Comparison of ENCODE assay signal across 1 cellular context in the genomic region with DNA sequence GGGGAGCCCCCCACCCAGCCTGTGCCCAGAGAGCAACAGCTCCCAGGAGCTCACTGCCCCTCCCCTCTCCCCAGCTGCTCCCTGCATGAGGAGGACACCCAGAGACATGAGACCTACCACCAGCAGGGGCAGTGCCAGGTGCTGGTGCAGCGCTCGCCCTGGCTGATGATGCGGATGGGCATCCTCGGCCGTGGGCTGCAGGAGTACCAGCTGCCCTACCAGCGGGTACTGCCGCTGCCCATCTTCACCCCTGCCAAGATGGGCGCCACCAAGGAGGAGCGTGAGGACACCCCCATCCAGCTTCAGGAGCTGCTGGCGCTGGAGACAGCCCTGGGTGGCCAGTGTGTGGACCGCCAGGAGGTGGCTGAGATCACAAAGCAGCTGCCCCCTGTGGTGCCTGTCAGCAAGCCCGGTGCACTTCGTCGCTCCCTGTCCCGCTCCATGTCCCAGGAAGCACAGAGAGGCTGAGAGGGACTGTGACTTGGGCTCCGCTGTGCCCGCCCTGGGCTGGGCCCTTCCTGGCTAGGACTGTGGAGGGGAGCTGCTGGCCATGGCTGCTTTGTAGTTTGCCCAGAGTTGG.
TF ChIP-seq lines count a peak whose summit lies in the region.

No MANE protein-coding gene starts in this region.

TF ChIP-seq in HEK293, 187 proteins besides CTCF, POLR2A, EP300 and RAD21 (continued from another document):
- TF ChIP-seq, protein P1, sequence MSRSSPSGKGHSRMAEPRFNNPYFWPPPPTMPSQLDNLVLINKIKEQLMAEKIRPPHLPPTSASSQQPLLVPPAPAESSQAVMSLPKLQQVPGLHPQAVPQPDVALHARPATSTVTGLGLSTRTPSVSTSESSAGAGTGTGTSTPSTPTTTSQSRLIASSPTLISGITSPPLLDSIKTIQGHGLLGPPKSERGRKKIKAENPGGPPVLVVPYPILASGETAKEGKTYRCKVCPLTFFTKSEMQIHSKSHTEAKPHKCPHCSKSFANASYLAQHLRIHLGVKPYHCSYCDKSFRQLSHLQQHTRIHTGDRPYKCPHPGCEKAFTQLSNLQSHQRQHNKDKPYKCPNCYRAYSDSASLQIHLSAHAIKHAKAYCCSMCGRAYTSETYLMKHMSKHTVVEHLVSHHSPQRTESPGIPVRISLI (tag by site-specific recombination; IDR thresholded peaks at IDR 0.05): no peak
- TF ChIP-seq SCRT2 (tag by site-specific recombination; IDR thresholded peaks at IDR 0.05): no peak
- TF ChIP-seq ZNF16 (tag by site-specific recombination; IDR thresholded peaks at IDR 0.05; ENCODE audit: low read depth): no peak
- TF ChIP-seq ZNF157 (tag by site-specific recombination; IDR thresholded peaks at IDR 0.05): no peak
- no peak for TF ChIP-seq KLF8 (tag by site-specific recombination; IDR thresholded peaks at IDR 0.05)
- no peak for TF ChIP-seq ZNF76 (tag by site-specific recombination; IDR thresholded peaks at IDR 0.05; ENCODE audit: borderline replicate concordance, low read depth)
- TF ChIP-seq, protein P2, sequence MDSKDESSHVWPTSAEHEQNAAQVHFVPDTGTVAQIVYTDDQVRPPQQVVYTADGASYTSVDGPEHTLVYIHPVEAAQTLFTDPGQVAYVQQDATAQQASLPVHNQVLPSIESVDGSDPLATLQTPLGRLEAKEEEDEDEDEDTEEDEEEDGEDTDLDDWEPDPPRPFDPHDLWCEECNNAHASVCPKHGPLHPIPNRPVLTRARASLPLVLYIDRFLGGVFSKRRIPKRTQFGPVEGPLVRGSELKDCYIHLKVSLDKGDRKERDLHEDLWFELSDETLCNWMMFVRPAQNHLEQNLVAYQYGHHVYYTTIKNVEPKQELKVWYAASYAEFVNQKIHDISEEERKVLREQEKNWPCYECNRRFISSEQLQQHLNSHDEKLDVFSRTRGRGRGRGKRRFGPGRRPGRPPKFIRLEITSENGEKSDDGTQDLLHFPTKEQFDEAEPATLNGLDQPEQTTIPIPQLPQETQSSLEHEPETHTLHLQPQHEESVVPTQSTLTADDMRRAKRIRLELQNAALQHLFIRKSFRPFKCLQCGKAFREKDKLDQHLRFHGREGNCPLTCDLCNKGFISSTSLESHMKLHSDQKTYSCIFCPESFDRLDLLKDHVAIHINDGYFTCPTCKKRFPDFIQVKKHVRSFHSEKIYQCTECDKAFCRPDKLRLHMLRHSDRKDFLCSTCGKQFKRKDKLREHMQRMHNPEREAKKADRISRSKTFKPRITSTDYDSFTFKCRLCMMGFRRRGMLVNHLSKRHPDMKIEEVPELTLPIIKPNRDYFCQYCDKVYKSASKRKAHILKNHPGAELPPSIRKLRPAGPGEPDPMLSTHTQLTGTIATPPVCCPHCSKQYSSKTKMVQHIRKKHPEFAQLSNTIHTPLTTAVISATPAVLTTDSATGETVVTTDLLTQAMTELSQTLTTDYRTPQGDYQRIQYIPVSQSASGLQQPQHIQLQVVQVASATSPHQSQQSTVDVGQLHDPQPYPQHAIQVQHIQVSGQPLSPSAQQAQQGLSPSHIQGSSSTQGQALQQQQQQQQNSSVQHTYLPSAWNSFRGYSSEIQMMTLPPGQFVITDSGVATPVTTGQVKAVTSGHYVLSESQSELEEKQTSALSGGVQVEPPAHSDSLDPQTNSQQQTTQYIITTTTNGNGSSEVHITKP (tag by site-specific recombination; IDR thresholded peaks at IDR 0.05): peak; percentile 96
- no peak for TF ChIP-seq BCL11B (tag by site-specific recombination; IDR thresholded peaks at IDR 0.05; ENCODE audit: low read depth)
- no peak for TF ChIP-seq ZNF433 (tag by site-specific recombination; IDR thresholded peaks at IDR 0.05; ENCODE audit: low read depth)
- TF ChIP-seq ZBTB8A (tag by site-specific recombination; IDR thresholded peaks at IDR 0.05): no peak
- TF ChIP-seq ZNF132 (tag by site-specific recombination; IDR thresholded peaks at IDR 0.05; ENCODE audit: borderline replicate concordance): no peak
- TF ChIP-seq ZNF302 (tag by site-specific recombination; IDR thresholded peaks at IDR 0.05; ENCODE audit: low read depth): no peak
- TF ChIP-seq GFI1B (tag by site-specific recombination; IDR thresholded peaks at IDR 0.05): no peak
- TF ChIP-seq ZNF114 (tag by site-specific recombination; IDR thresholded peaks at IDR 0.05): no peak
TF ChIP-seq in HEK293: peak in this region for 10.
